Comparison of ENCODE assay signal across 1 cellular context in the genomic region with DNA sequence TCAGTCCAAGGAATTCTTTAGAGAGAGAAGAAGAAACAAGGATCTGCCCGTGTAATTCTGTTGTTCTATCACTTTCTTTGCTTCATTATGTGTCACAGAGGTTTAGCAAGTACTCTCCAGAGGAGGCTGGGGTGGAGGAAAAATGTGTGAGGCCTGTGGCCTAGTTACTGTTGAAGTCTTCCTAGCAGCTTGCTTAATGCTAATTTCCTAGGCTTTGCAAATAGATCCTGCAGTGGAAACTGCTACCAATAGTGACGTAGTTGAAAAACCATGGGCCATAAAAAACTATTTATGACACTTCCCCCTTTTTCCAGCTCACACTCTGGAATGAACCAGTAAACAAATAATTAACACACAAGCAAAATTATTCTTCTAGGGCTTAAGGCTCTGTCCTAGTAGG.
TF ChIP-seq lines count a peak whose summit lies in the region.

No MANE protein-coding gene starts in this region.

TF ChIP-seq in GM23338, 12 proteins besides CTCF, POLR2A, EP300 and RAD21 (continued from another document):
- TF ChIP-seq EZH2 (IDR thresholded peaks at IDR 0.05; ENCODE audit: low read depth, unreplicated experiment) = no peak
- TF ChIP-seq ZNF462 (CRISPR knock-in tag; IDR thresholded peaks at IDR 0.05) = no peak
- no peak for TF ChIP-seq POLR2AphosphoS5 (IDR thresholded peaks at IDR 0.05; ENCODE audit: low read depth)
- TF ChIP-seq STAT1 (IDR thresholded peaks at IDR 0.05; ENCODE audit: unreplicated experiment) = no peak
- TF ChIP-seq NANOG (IDR thresholded peaks at IDR 0.05; ENCODE audit: borderline replicate concordance) = no peak
- TF ChIP-seq ETS1 (IDR thresholded peaks at IDR 0.05) = no peak
- no peak for TF ChIP-seq CREB1 (CRISPR knock-in tag; IDR thresholded peaks at IDR 0.05; ENCODE audit: low read depth)
- TF ChIP-seq EZH2phosphoT487 (IDR thresholded peaks at IDR 0.05; ENCODE audit: unreplicated experiment) = no peak
